ENCODE assay signal across 16 cellular contexts in the genomic region with DNA sequence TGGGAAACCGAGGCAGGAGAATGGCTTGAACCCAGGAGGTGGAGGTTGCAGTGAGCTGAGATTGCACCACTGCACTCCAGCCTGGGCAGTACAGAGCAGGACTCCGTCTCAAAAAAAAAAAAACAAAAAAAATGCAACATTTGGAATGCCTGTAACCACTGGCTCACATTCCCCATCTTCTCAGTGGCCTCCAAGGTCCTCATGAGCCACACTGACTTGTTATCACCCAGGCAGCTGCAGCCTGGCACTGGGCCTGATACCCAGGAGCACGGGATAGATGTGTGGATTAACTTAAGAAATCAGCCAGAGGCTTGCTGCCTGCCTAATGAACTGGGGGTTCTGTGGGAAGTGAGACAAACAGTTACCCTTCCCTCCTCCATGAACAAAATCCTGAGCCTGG. TPM values are rescaled to one million over a fixed set of nuclear protein-coding genes. Genes with fewer than 3 reads are reported as not detected.
DNase-seq lines count a peak whose midpoint lies in the region; FAIRE-seq and TF ChIP-seq lines count a peak whose summit lies in the region.
"Had no signal": no experiment of that assay in that cellular context is flagged by ENCODE, and none has a peak within 500 bp of the region (broad histone marks: within the 10 kb centered on the region; RNA-seq: fewer than 3 reads in every experiment).

No MANE protein-coding gene starts in this region.

- no peak for FAIRE-seq in H1 (lab: Jason Lieb, UNC)

- WGBS in H1 (ENCODE audit: extremely low coverage in 1 of 2, insufficient coverage in 1 of 2, insufficient read length in 1 of 2, insufficient replicate concordance in 2 of 2, low coverage in 1 of 2, low lambda C conversion rate in 2 of 2, missing lambda C conversion rate in 1 of 2), 2 experiments: 95% methylated on average over 3 of the region's 3 CpGs; no CpG with 5 or more reads in 1 of the 2 experiments
- no CpG with 5 or more reads among the region's 3 CpGs for WGBS in mesendoderm (ENCODE audit: extremely low coverage, insufficient coverage, low lambda C conversion rate)

- H2BK20ac ChIP-seq in H1 (ENCODE audit: low read length): peak overlapping the region; percentile 66; the same call in 1 of the 2 replicates

- H3K79me1 ChIP-seq in H1 (ENCODE audit: low read depth, low read length) (no peaks in the 10 kb centered on the region), mesendoderm (ENCODE audit: low read length) (no peaks in the 10 kb centered on the region)

- peak overlapping the region; percentile 12; the same call in 1 of the 2 replicates for H2AFZ ChIP-seq in H1 (ENCODE audit: low read length)

- H3K4me2 ChIP-seq in H1 (ENCODE audit: insufficient read depth in 1 of 2, low read depth in 2 of 2, low read length in 2 of 2) (no peak overlapping the region), mesendoderm (ENCODE audit: low read length) (no peak overlapping the region)

- H3K4me1 ChIP-seq in H1 (replicated peaks in 1 of 4; ENCODE audit: control insufficient read depth in 3 of 4, insufficient read depth in 4 of 4, low read length in 3 of 4) (peaks cover 0 to 6% (median 3%) of the 10 kb centered on the region in 4 experiments; a peak in 5 of 7 replicates), mesendoderm (ENCODE audit: control insufficient read depth, low read depth, low read length) (no peaks in the 10 kb centered on the region), A673 (ENCODE audit: insufficient read depth, low read length, poor library complexity, severe bottlenecking) (peaks cover 16% of the 10 kb centered on the region)

- no peak overlapping the region for H3K56ac ChIP-seq in H1 (replicated peaks; ENCODE audit: insufficient read length, low read depth, low read length)
- H3K56ac ChIP-seq in mesendoderm (ENCODE audit: low read length): no peak overlapping the region

- no TSS peak for BruUV-seq in A673 (replicated peaks; lab: Mats Ljungman, UMichigan)

- intact Hi-C loops in A673 (cut with micrococcal nuclease; ENCODE audit: unreplicated experiment): no loop called here

- no peak for TF ChIP-seq CTCF in H1 (IDR thresholded peaks at IDR 0.05; ENCODE audit: control extremely low read depth in 1 of 3, insufficient read depth in 1 of 3, low read depth in 1 of 3, low read length in 3 of 3)
- TF ChIP-seq CTCF in A673 (conservative IDR thresholded peaks at IDR 0.05; ENCODE audit: low read depth, low read length): no peak

- POLR2A ChIA-PET in H1 (lab: Charles Lee; ENCODE audit: partially characterized antibody) (no interaction called here), A673 (lab: Charles Lee; ENCODE audit: low non-redundant PET) (no interaction called here)

- no peaks in the 10 kb centered on the region for H3K79me2 ChIP-seq in H1 (ENCODE audit: control insufficient read depth in 1 of 2, insufficient read depth in 2 of 2, low read length in 2 of 2)
- H3K79me2 ChIP-seq in mesendoderm (ENCODE audit: control insufficient read depth, insufficient read depth, low read length): no peaks in the 10 kb centered on the region

- H4K20me1 ChIP-seq in H1 (replicated peaks in 1 of 2; ENCODE audit: control insufficient read depth in 1 of 2, insufficient read depth in 2 of 2, low read length in 2 of 2): no peaks in the 10 kb centered on the region

- TF ChIP-seq RAD21 in H1 (IDR thresholded peaks at IDR 0.05 in 1 of 2, conservative IDR thresholded peaks at IDR 0.05 in 1 of 2; ENCODE audit: low read depth in 2 of 2, low read length in 2 of 2): no peak

- CTCF ChIA-PET in H1 (lab: Charles Lee; ENCODE audit: partially characterized antibody) (interaction anchor here (0.5 kb wide), 1 partner anchor 1499 kb away, joined by 5 read pairs; no protein-coding TSS in a partner anchor), A673 (lab: Charles Lee) (no interaction called here)

- H2BK120ac ChIP-seq in H1 (replicated peaks; ENCODE audit: low read depth, low read length) (no peak overlapping the region), mesendoderm (ENCODE audit: low read depth, low read length) (no peak overlapping the region)

- H3K27ac ChIP-seq in H1 (ENCODE audit: low read depth, low read length) (no peak overlapping the region), mesendoderm (ENCODE audit: low read depth, low read length) (no peak overlapping the region), A673 (ENCODE audit: low read depth, low read length, poor library complexity, severe bottlenecking) (no peak overlapping the region)

- H3K36me3 ChIP-seq in H1 (ENCODE audit: control insufficient read depth in 2 of 4, insufficient read depth in 4 of 4, low read length in 3 of 4) (no peaks in the 10 kb centered on the region), mesendoderm (ENCODE audit: control insufficient read depth, insufficient read depth, low read length) (no peaks in the 10 kb centered on the region), A673 (ENCODE audit: insufficient read depth, low read length, poor library complexity, severe bottlenecking) (peaks cover 54% of the 10 kb centered on the region)

- H3K4ac ChIP-seq in H1 (replicated peaks; ENCODE audit: insufficient read length, low read depth, low read length) (no peak overlapping the region), mesendoderm (ENCODE audit: low read depth, low read length) (no peak overlapping the region)

- H3K23ac ChIP-seq in H1 (ENCODE audit: insufficient read length) (no peak overlapping the region), mesendoderm (ENCODE audit: low read length) (no peak overlapping the region)

- H3K27me3 ChIP-seq in H1 (replicated peaks in 1 of 4; ENCODE audit: control insufficient read depth in 3 of 4, extremely low read depth in 1 of 4, insufficient read depth in 3 of 4, low read length in 3 of 4) (no peaks in the 10 kb centered on the region), mesendoderm (ENCODE audit: insufficient read depth, low read length, poor library complexity) (no peaks in the 10 kb centered on the region), A673 (replicated peaks; ENCODE audit: insufficient read depth, low read depth, low read length, poor library complexity) (no peaks in the 10 kb centered on the region)
- H3K27me3 ChIP-seq: MG63 had no signal

- H3K9ac ChIP-seq in H1 (replicated peaks in 1 of 4; ENCODE audit: extremely low read depth in 1 of 4, low read depth in 3 of 4, low read length in 3 of 4): no peak overlapping the region
- no peak overlapping the region for H3K9ac ChIP-seq in mesendoderm (ENCODE audit: low read length)

- no peak overlapping the region for H2BK15ac ChIP-seq in H1 (ENCODE audit: low read length)
- no peak overlapping the region for H2BK15ac ChIP-seq in mesendoderm (replicated peaks; ENCODE audit: low read depth)

- H4K8ac ChIP-seq in H1 (ENCODE audit: extremely low read depth, insufficient read depth, low read length) (no peak overlapping the region), mesendoderm (ENCODE audit: low read depth, low read length) (no peak overlapping the region)

- TF ChIP-seq POLR2A in H1 (IDR thresholded peaks at IDR 0.05; ENCODE audit: control extremely low read depth in 1 of 2, low read depth in 2 of 2, low read length in 2 of 2): no peak

- H3K23me2 ChIP-seq in H1 (ENCODE audit: low read depth, low read length): no peaks in the 10 kb centered on the region

- H3K18ac ChIP-seq in H1 (ENCODE audit: extremely low read depth, low read length) (no peak overlapping the region), mesendoderm (ENCODE audit: low read length) (no peak overlapping the region)

- peak overlapping the region; percentile 17 for H4K91ac ChIP-seq in H1 (replicated peaks; ENCODE audit: insufficient read length, low read length)

- peak overlapping the region; percentile 39; the same call in 1 of the 2 replicates for H2BK12ac ChIP-seq in H1 (ENCODE audit: low read depth, low read length)

- DNase-seq in AG08395 (ENCODE audit: low spot score) (peak; percentile 40), EH (ENCODE audit: low read depth) (peak; percentile 72), H1 (ENCODE audit: low read depth in 1 of 2, low spot score in 2 of 2) (no peak), iris pigment epithelial cell (ENCODE audit: low read depth) (peak; percentile 38), dermis blood vessel endothelial cell (no peak), mesendoderm (no peak), A673 (ENCODE audit: low spot score) (no peak), activated gamma-delta T cell (lab: John Stamatoyannopoulos, UW) (no peak)
- DNase-seq: DMS 273 treated with DMSO at 0.1 percent for 48 hours, H7, KG1, MG63, NCI-H1092 treated with DMSO at 0.1 percent for 48 hours, NCI-H1694, NCI-H2107, NCI-H345 had no signal

- no peak overlapping the region for H2BK5ac ChIP-seq in H1 (ENCODE audit: low read depth, low read length)
- no peak overlapping the region for H2BK5ac ChIP-seq in mesendoderm (ENCODE audit: low read length)

- no peak overlapping the region for H4K5ac ChIP-seq in H1 (ENCODE audit: insufficient read length, low read depth, low read length)
- no peak overlapping the region for H4K5ac ChIP-seq in mesendoderm (ENCODE audit: low read length)

- no peak for TF ChIP-seq EP300 in H1 (IDR thresholded peaks at IDR 0.05; ENCODE audit: borderline replicate concordance in 1 of 2, low read depth in 2 of 2, low read length in 2 of 2)

- no peak overlapping the region for H3K14ac ChIP-seq in H1 (ENCODE audit: insufficient read length)

- H3K4me3 ChIP-seq in H1 (ENCODE audit: extremely low read depth in 1 of 4, insufficient read depth in 2 of 4, low read depth in 3 of 4, low read length in 4 of 4) (no peak overlapping the region), mesendoderm (ENCODE audit: low read length) (no peak overlapping the region), A673 (ENCODE audit: low read depth, low read length, poor library complexity, severe bottlenecking) (no peak overlapping the region)
- H3K4me3 ChIP-seq: MG63 had no signal

- H2AK5ac ChIP-seq in H1 (ENCODE audit: low read depth, low read length) (no peak overlapping the region), mesendoderm (ENCODE audit: low read length) (no peak overlapping the region)

- H3K9me3 ChIP-seq in H1 (ENCODE audit: insufficient read depth in 2 of 2, low read depth in 1 of 2, low read length in 1 of 2) (no peaks in the 10 kb centered on the region), A673 (ENCODE audit: low read depth, low read length, poor library complexity, severe bottlenecking) (no peaks in the 10 kb centered on the region)
- H3K9me3 ChIP-seq: MG63 had no signal

TF ChIP-seq in H1, 55 proteins besides CTCF, POLR2A, EP300 and RAD21 (continues in another document):
- TF ChIP-seq CTBP2 (IDR thresholded peaks at IDR 0.05; ENCODE audit: borderline replicate concordance, insufficient read depth, insufficient read length, low read length): no peak

RNA-seq across cellular contexts. Expression of gene JCAD, which starts 23.0 kb away (rescaled TPM):
- 2.9 and 5.2 TPM in 2 replicates for total RNA-seq in H1 (2021; fragmentation: NEBNext Ultra II Directional; extraction: Animal tissue kit (Norgen Biotek cat#: 25700))
- polyA plus RNA-seq in H1 (2011; rRNA removed): 0.56 and 0.75 TPM in 2 replicates
- polyA plus RNA-seq in H1 (2011; cell fraction: cytosol; rRNA removed): 1.0 TPM
- 0.93 TPM for polyA plus RNA-seq in H1 (2011; cell fraction: nucleus; rRNA removed)
- 1.6 to 2.3 TPM (median 1.7 TPM) in 4 replicates for polyA plus RNA-seq in H1 (2012, experiment 1 of 2)
- polyA plus RNA-seq in H1 (2012, experiment 2 of 2): 0.31 TPM
- polyA plus RNA-seq in H1 (2013, experiment 1 of 2): 1.1 TPM
- 1.3 TPM for polyA plus RNA-seq in H1 (2013, experiment 2 of 2)
- 2.3 and 2.6 TPM in 2 replicates for polyA minus RNA-seq in H1 (2011; rRNA and poly(A)+ RNA removed)
- polyA minus RNA-seq in H1 (2011; cell fraction: cytosol; rRNA and poly(A)+ RNA removed): 1.9 TPM
- 1.5 TPM for polyA minus RNA-seq in H1 (2011; cell fraction: nucleus; rRNA and poly(A)+ RNA removed)
- total RNA-seq in dermis blood vessel endothelial cell: 74.7 and 96.4 TPM in 2 replicates
- polyA plus RNA-seq in mesendoderm (2013, experiment 1 of 2): 0.53 TPM
- 0.73 TPM for polyA plus RNA-seq in mesendoderm (2013, experiment 2 of 2)
- 62.0 and 65.8 TPM in 2 replicates for total RNA-seq in A673 (2021)

Comparison
In these comparisons a context has a peak if more than half of its experiments do, and no peak if none do; other contexts are left out.
1. DNase-seq: peak in AG08395 (single experiment), EH (single experiment) and iris pigment epithelial cell (single experiment); none in H1 (0 of 2), dermis blood vessel endothelial cell (single experiment), mesendoderm (single experiment), A673 (single experiment) and activated gamma-delta T cell (single experiment).
2. RNA of gene JCAD, which starts 23.0 kb away (total RNA-seq): 74.7 to 96.4 TPM in dermis blood vessel endothelial cell and 62.0 to 65.8 TPM in A673; 2.9 to 5.2 TPM in H1; every median in the first group is over 10 times any median in the second.